Comparison of ENCODE assay signal across 11 cellular contexts in the genomic region with DNA sequence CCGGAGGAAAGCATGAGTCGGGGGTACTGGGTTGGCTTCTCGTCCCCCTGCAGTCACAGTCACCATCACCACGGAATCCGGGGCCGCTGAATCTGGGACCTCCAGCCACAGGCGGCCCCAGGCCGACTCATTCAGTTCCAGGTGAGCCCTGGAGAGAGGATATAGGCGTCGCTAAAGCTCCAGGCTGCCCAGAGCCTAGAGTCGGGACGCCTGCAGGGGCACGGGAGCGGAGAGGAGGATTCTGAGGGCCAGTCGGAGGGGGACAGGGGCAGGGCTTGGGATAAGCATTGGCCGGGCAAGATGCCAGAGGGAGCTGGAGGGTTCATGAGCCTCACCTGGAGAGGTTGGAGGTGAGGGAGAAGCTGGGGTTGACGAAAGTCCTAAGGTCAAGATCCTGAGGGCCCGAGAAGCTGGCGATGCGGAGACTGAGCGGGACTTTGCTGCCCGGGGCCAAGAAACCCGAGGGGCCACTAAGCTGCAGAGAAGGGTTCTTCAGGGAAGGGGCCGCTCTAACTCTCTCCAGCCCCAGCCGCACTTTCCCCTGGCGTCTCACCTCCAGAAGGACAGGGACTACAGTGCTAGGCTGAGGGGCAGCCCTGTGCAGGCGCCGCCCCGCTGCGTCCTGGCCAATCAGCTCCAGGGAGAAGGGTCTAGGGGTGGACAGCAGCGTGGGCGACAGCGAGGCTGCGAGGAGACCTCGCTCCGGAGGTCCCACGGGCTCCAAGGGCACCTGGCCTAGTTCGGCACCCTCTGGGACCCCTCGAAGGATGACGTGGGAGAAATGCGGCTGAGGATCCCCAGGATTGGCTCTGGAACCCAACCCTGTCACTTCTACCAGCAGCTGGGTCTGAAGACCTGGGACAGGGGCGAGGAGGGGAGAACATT. TPM values are rescaled to one million over a fixed set of nuclear protein-coding genes. Genes with fewer than 3 reads are reported as not detected.
DNase-seq lines count a peak whose midpoint lies in the region; ATAC-seq, FAIRE-seq and TF ChIP-seq lines count a peak whose summit lies in the region.
"Had no signal": no experiment of that assay in that cellular context is flagged by ENCODE, and none has a peak within 500 bp of the region (broad histone marks: within the 10 kb centered on the region; RNA-seq: fewer than 3 reads in every experiment).

No MANE protein-coding gene starts in this region.

- dilution Hi-C loops in mammary epithelial cell (cut with HindIII; ENCODE audit: low sequenced_read_pairs) = no loop called here

- H3K9me2 ChIP-seq in GM23338 (ENCODE audit: insufficient read depth) (no peaks in the 10 kb centered on the region), Karpas-422 (replicated peaks; ENCODE audit: insufficient read depth, low read length) (no peaks in the 10 kb centered on the region)

- intact Hi-C loops in mammary epithelial cell (cut with micrococcal nuclease) = no loop called here

- H3F3A ChIP-seq in GM23338 (replicated peaks; ENCODE audit: low read depth) = 0 out of 2 replicates have a peak, but pooled peaks cover 2% of the 10 kb centered on the region

- H3K4me1 ChIP-seq in GM23338 (ENCODE audit: insufficient read depth) (peaks cover 14% of the 10 kb centered on the region), mammary epithelial cell (ENCODE audit: insufficient read depth, low read length) (peaks cover 12% of the 10 kb centered on the region), small intestine (ENCODE audit: control insufficient read depth in 2 of 2, insufficient read depth in 1 of 2, low read depth in 1 of 2, low read length in 1 of 2) (peaks cover 0 to 6% of the 10 kb centered on the region in 2 donors), Karpas-422 (ENCODE audit: low read length) (no peaks in the 10 kb centered on the region)

- H3K4me3 Mint-ChIP-seq in GM23338 = peak overlapping the region; percentile 58
- H3K4me3 Mint-ChIP-seq: activated CD8-positive, alpha-beta memory T cell treated with anti-CD3 and anti-CD28 coated beads, Interleukin-2, amount 10 ng/mL, durations not matched to agents 7 days and 5 days had no signal

- H3K4me2 ChIP-seq in GM23338 (peak overlapping the region; percentile 86), mammary epithelial cell (ENCODE audit: insufficient read depth, low read depth, low read length) (peak overlapping the region; percentile 53), Karpas-422 (ENCODE audit: low read depth, low read length, poor library complexity, severe bottlenecking) (no peak overlapping the region)

- BruUV-seq in mammary epithelial cell (replicated peaks; lab: Mats Ljungman, UMichigan) = no TSS peak

- H3K9me3 ChIP-seq in mammary epithelial cell (replicated peaks; ENCODE audit: insufficient read depth, low read length) = no peaks in the 10 kb centered on the region
- no peaks in the 10 kb centered on the region for H3K9me3 ChIP-seq in small intestine (ENCODE audit: control insufficient read depth, low read depth)
- H3K9me3 ChIP-seq in Karpas-422 (ENCODE audit: low read length) = no peaks in the 10 kb centered on the region

- peak; percentile 81 for DNase-seq in GM23338 (ENCODE audit: low spot score)
- DNase-seq in mammary epithelial cell = no peak
- DNase-seq in islet precursor cell = peak; percentile 76
- DNase-seq in small intestine = peak; percentile 88
- DNase-seq in Karpas-422 = no peak
- DNase-seq in SW480 (ENCODE audit: low spot score) = no peak
- no peak for DNase-seq in GM12892 (ENCODE audit: insufficient read length)
- no peak for DNase-seq in stimulated activated CD4-positive, alpha-beta T cell treated with anti-CD3 and anti-CD28 coated beads, Interleukin-15, amount 100 ng/mL, for 24 hours
- DNase-seq: activated CD8-positive, alpha-beta memory T cell treated with anti-CD3 and anti-CD28 coated beads, Interleukin-2, amount 10 ng/mL, durations not matched to agents 7 days and 5 days; NCI-H2171 treated with DMSO at 0.1 percent for 48 hours had no signal

- H2AFZ ChIP-seq in GM23338 (peak overlapping the region; percentile 90), mammary epithelial cell (ENCODE audit: low read depth, low read length) (peak overlapping the region; percentile 47), Karpas-422 (ENCODE audit: low read length) (no peak overlapping the region)

- WGBS in mammary epithelial cell (ENCODE audit: low coverage, missing lambda C conversion rate) = 44% methylated on average over 16 of the region's 42 CpGs
- WGBS in small intestine, 3 donors = 20 to 39% (median 39%) methylated on average over 39 to 42 of the region's 42 CpGs

- no peak overlapping the region for H3K9ac ChIP-seq in mammary epithelial cell (ENCODE audit: insufficient read depth, low read length)
- no peak overlapping the region for H3K9ac ChIP-seq in Karpas-422 (ENCODE audit: low read length)

- CTCF ChIA-PET in mammary epithelial cell (lab: Charles Lee; ENCODE audit: low non-redundant PET) = no interaction called here

- H4K20me1 ChIP-seq in GM23338 (replicated peaks; ENCODE audit: insufficient read depth) (no peaks in the 10 kb centered on the region), mammary epithelial cell (ENCODE audit: insufficient read depth, low read length) (no peaks in the 10 kb centered on the region), Karpas-422 (ENCODE audit: insufficient read depth, low read depth, low read length) (no peaks in the 10 kb centered on the region)

- H3K4me3 ChIP-seq in GM23338 (peak overlapping the region; percentile 60), mammary epithelial cell (replicated peaks in 1 of 3; ENCODE audit: insufficient read depth in 1 of 3, low read depth in 2 of 3, low read length in 3 of 3) (no peak overlapping the region), small intestine (ENCODE audit: low read depth in 1 of 2, low read length in 2 of 2) (peak overlapping the region in 1 of 2 donors; percentile 36), Karpas-422 (ENCODE audit: low read length) (no peak overlapping the region)

- H3K36me3 ChIP-seq in GM23338 (ENCODE audit: insufficient read depth) (no peaks in the 10 kb centered on the region), mammary epithelial cell (ENCODE audit: insufficient read depth, low read length) (no peaks in the 10 kb centered on the region), small intestine (ENCODE audit: control insufficient read depth in 2 of 2, insufficient read depth in 2 of 2, low read length in 2 of 2) (no peaks in the 10 kb centered on the region), Karpas-422 (ENCODE audit: insufficient read depth, low read length) (0 out of 2 replicates have a peak, but pooled peaks cover 7% of the 10 kb centered on the region)

- H3K79me2 ChIP-seq in GM23338 (replicated peaks; ENCODE audit: insufficient read depth) (no peaks in the 10 kb centered on the region), mammary epithelial cell (ENCODE audit: insufficient read depth, low read length) (no peaks in the 10 kb centered on the region), Karpas-422 (ENCODE audit: low read length) (no peaks in the 10 kb centered on the region)

- in situ Hi-C loops in mammary epithelial cell (cut with MboI; ENCODE audit: low sequenced_read_pairs in 2 of 2) = no loop called here

- no peak for FAIRE-seq in small intestine (lab: Jason Lieb, UNC)
- FAIRE-seq in GM12892 (lab: Jason Lieb, UNC) = no peak
- FAIRE-seq: HTR-8/SVneo had no signal

- no peaks in the 10 kb centered on the region for H3K27me3 ChIP-seq in GM23338 (ENCODE audit: insufficient read depth)
- no peaks in the 10 kb centered on the region for H3K27me3 ChIP-seq in mammary epithelial cell (ENCODE audit: insufficient read depth, low read length)
- no peaks in the 10 kb centered on the region for H3K27me3 ChIP-seq in small intestine (ENCODE audit: control insufficient read depth in 2 of 2, insufficient read depth in 2 of 2, low read length in 2 of 2)
- no peaks in the 10 kb centered on the region for H3K27me3 ChIP-seq in Karpas-422 (ENCODE audit: low read length)

- peak; percentile 92 for ATAC-seq in GM23338
- ATAC-seq: activated CD8-positive, alpha-beta memory T cell treated with anti-CD3 and anti-CD28 coated beads, Interleukin-2, amount 10 ng/mL, durations not matched to agents 7 days and 5 days had no signal

- no peak overlapping the region for H3K27ac Mint-ChIP-seq in GM23338
- H3K27ac Mint-ChIP-seq: activated CD8-positive, alpha-beta memory T cell treated with anti-CD3 and anti-CD28 coated beads, Interleukin-2, amount 10 ng/mL, durations not matched to agents 7 days and 5 days had no signal

- no peak for TF ChIP-seq POLR2A in GM12892 (IDR thresholded peaks at IDR 0.05; ENCODE audit: low read depth, low read length)

- peaks cover 15% of the 10 kb centered on the region for H3K27me3 Mint-ChIP-seq in GM23338 (ENCODE audit: insufficient read depth, low read depth, poor library complexity)
- H3K27me3 Mint-ChIP-seq: activated CD8-positive, alpha-beta memory T cell treated with anti-CD3 and anti-CD28 coated beads, Interleukin-2, amount 10 ng/mL, durations not matched to agents 7 days and 5 days had no signal

- peaks cover 6% of the 10 kb centered on the region for H3K36me3 Mint-ChIP-seq in GM23338 (ENCODE audit: low read depth)

- no peaks in the 10 kb centered on the region; the same call in 2 of the 3 replicates for H3K9me3 Mint-ChIP-seq in GM23338

- H3K27ac ChIP-seq in GM23338 (ENCODE audit: low read depth) = 0 out of 2 replicates have a peak overlapping the region, but pooled peaks have one; percentile 14
- H3K27ac ChIP-seq in mammary epithelial cell (ENCODE audit: insufficient read depth, low read depth, low read length) = no peak overlapping the region
- H3K27ac ChIP-seq in small intestine (ENCODE audit: low read depth in 1 of 2, low read length in 1 of 2) = peak overlapping the region in 1 of 2 donors; percentile 12
- no peak overlapping the region for H3K27ac ChIP-seq in Karpas-422 (ENCODE audit: low read length)

- TF ChIP-seq CTCF in GM23338 (conservative IDR thresholded peaks at IDR 0.05; ENCODE audit: low read depth in 2 of 2) = peak in 1 of 2 experiments; percentile 12; a peak in 1 of 4 replicates
- TF ChIP-seq CTCF in mammary epithelial cell (conservative IDR thresholded peaks at IDR 0.05 in 1 of 2, IDR thresholded peaks at IDR 0.05 in 1 of 2; ENCODE audit: extremely low read depth in 1 of 2, insufficient read depth in 1 of 2, low read depth in 1 of 2, low read length in 2 of 2) = no peak

- peaks cover 24% of the 10 kb centered on the region for H3K4me1 Mint-ChIP-seq in GM23338

RNA-seq across cellular contexts. Expression of a gene that starts 3.7 kb away (rescaled TPM):
- total RNA-seq in GM23338 (2014; rRNA removed; shearing (Covaris generic)) = 3.9 TPM in 1 of 2 replicates, not detected in the other
- polyA plus RNA-seq in GM23338 (2016; fragmentation: Nextera tagmentation; extraction: Ambion mirVana) (4.5 and 5.0 TPM in 2 replicates), mammary epithelial cell (1.8 TPM), small intestine (1 to 10 TPM; 1.4 to 6.4 (median 2.7) TPM)
- total RNA-seq in mammary epithelial cell = 1 to 10 TPM in 1 of 2 donors, under 1 TPM in 1; 0.33 to 3.2 TPM
- not detected for polyA minus RNA-seq in mammary epithelial cell
- total RNA-seq in Karpas-422 (2014; rRNA removed; shearing (Covaris generic); ENCODE audit: low replicate concordance) = 1.8 and 14.0 TPM in 2 replicates
- 27.3 TPM for polyA plus RNA-seq in GM12892 (2012; ENCODE audit: missing spikeins)

RNA-seq across cellular contexts. Expression of a gene that starts 11.0 kb away (rescaled TPM):
- 0.07 and 0.12 TPM in 2 replicates for total RNA-seq in GM23338 (2014; rRNA removed; shearing (Covaris generic))
- 0.36 and 0.75 TPM in 2 replicates for polyA plus RNA-seq in GM23338 (2016; fragmentation: Nextera tagmentation; extraction: Ambion mirVana)
- 1 to 10 TPM; 1.2 to 1.5 TPM for total RNA-seq in mammary epithelial cell
- polyA plus RNA-seq in mammary epithelial cell = 0.80 TPM
- polyA minus RNA-seq in mammary epithelial cell = not detected
- polyA plus RNA-seq in small intestine = 1 to 10 TPM; 2.9 to 9.8 (median 3.0) TPM
- 0.29 and 0.34 TPM in 2 replicates for total RNA-seq in Karpas-422 (2014; rRNA removed; shearing (Covaris generic); ENCODE audit: low replicate concordance)
- 1.2 TPM for polyA plus RNA-seq in GM12892 (2012; ENCODE audit: missing spikeins)

RNA-seq across cellular contexts. Expression of a gene that starts 26.3 kb away (rescaled TPM):
- total RNA-seq in GM23338 (2014; rRNA removed; shearing (Covaris generic)) = 23.9 and 27.2 TPM in 2 replicates
- 12.1 and 12.8 TPM in 2 replicates for polyA plus RNA-seq in GM23338 (2016; fragmentation: Nextera tagmentation; extraction: Ambion mirVana)
- total RNA-seq in mammary epithelial cell = 10 to 100 TPM in 1 of 2 donors, 1 to 10 TPM in 1; 9.3 to 28.3 TPM
- 12.3 TPM for polyA plus RNA-seq in mammary epithelial cell
- polyA minus RNA-seq in mammary epithelial cell = 57.7 TPM
- polyA plus RNA-seq in small intestine = 10 to 100 TPM in 1 of 3 donors, 1 to 10 TPM in 2; 1.6 to 12.2 (median 6.3) TPM
- total RNA-seq in Karpas-422 (2014; rRNA removed; shearing (Covaris generic); ENCODE audit: low replicate concordance) = 30.5 and 58.4 TPM in 2 replicates
- 68.4 TPM for polyA plus RNA-seq in GM12892 (2012; ENCODE audit: missing spikeins)

RNA-seq across cellular contexts. Expression of a gene that starts 29.4 kb away (rescaled TPM):
- total RNA-seq in GM23338 (2014; rRNA removed; shearing (Covaris generic)) = 137 and 153 TPM in 2 replicates
- polyA plus RNA-seq in GM23338 (2016; fragmentation: Nextera tagmentation; extraction: Ambion mirVana) (66.0 and 71.2 TPM in 2 replicates), mammary epithelial cell (51.9 TPM), small intestine (10 to 100 TPM; 19.9 to 42.4 (median 22.4) TPM)
- 100 to 1,000 TPM in 1 of 2 donors, 10 to 100 TPM in 1; 71.8 to 131 TPM for total RNA-seq in mammary epithelial cell
- 243 TPM for polyA minus RNA-seq in mammary epithelial cell
- total RNA-seq in Karpas-422 (2014; rRNA removed; shearing (Covaris generic); ENCODE audit: low replicate concordance) = 38.0 and 43.0 TPM in 2 replicates
- polyA plus RNA-seq in GM12892 (2012; ENCODE audit: missing spikeins) = 54.6 TPM

RNA-seq across cellular contexts. Expression of a gene that starts 29.8 kb away (rescaled TPM):
- total RNA-seq in GM23338 (2014; rRNA removed; shearing (Covaris generic)) = 226 and 269 TPM in 2 replicates
- polyA plus RNA-seq in GM23338 (2016; fragmentation: Nextera tagmentation; extraction: Ambion mirVana) (269 and 296 TPM in 2 replicates), mammary epithelial cell (872 TPM), small intestine (100 to 1,000 TPM; 400 to 569 (median 500) TPM)
- 100 to 1,000 TPM; 343 to 506 TPM for total RNA-seq in mammary epithelial cell
- 679 TPM for polyA minus RNA-seq in mammary epithelial cell
- 385 and 405 TPM in 2 replicates for total RNA-seq in Karpas-422 (2014; rRNA removed; shearing (Covaris generic); ENCODE audit: low replicate concordance)
- 385 TPM for polyA plus RNA-seq in GM12892 (2012; ENCODE audit: missing spikeins)

Comparison
In these comparisons a context has a peak if more than half of its experiments do, and no peak if none do; other contexts are left out.
1. DNase-seq: peak in GM23338 (single experiment), islet precursor cell (single experiment) and small intestine (single experiment); none in mammary epithelial cell (single experiment), Karpas-422 (single experiment), SW480 (single experiment), GM12892 (single experiment) and stimulated activated CD4-positive, alpha-beta T cell treated with anti-CD3 and anti-CD28 coated beads, Interleukin-15, amount 100 ng/mL, for 24 hours (single experiment).